Comparison of ENCODE assay signal across 16 cellular contexts in the genomic region with DNA sequence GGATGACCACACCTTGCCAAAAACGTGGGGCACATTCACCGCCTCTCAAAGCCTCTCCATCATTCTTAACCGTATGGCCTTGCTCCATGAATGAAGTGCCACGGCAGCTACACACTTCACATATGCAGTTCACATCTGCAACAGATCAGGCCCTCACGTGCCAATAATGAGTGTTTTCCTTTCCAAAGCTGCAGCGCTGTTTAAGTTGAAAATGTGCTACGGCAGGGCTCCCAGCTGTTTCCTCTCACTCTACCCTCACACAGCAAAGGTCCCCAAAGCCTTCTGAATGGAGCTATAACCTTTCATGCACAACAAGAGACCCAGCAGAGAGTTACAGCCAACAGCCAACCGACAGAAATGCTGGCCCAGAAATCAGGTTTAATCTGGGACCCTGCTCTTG.
DNase-seq lines count a peak whose midpoint lies in the region; ATAC-seq and TF ChIP-seq lines count a peak whose summit lies in the region.
"Had no signal": no experiment of that assay in that cellular context is flagged by ENCODE, and none has a peak within 500 bp of the region (broad histone marks: within the 10 kb centered on the region; RNA-seq: fewer than 3 reads in every experiment).

No MANE protein-coding gene starts in this region.

- WGBS in tibial nerve, 2 donors, result 43 to 62% methylated on average over 8 of the region's 8 CpGs

- DNase-seq in activated naive CD4-positive, alpha-beta T cell treated with anti-CD3 and anti-CD28 coated beads, Interleukin-2, amount 50 U/mL, for 72 hours (ENCODE audit: low spot score in 2 of 2), result no peak
- no peak for DNase-seq in activated naive CD4-positive, alpha-beta T cell treated with Interleukin-2 at 50 U/mL for 16 hours
- DNase-seq in effector memory CD8-positive, alpha-beta T cell, result no peak
- DNase-seq in tibial nerve (ENCODE audit: low spot score in 2 of 2), result no peak
- no peak for DNase-seq in NCI-H1105 (lab: John Stamatoyannopoulos, UW)
- no peak for DNase-seq in H4 (ENCODE audit: low spot score)
- DNase-seq: activated CD8-positive, alpha-beta T cell treated with anti-CD3 and anti-CD28 coated beads, Interleukin-2, amount 10 ng/mL, durations not matched to agents 7 days and 5 days; activated naive CD4-positive, alpha-beta T cell treated with anti-CD3 and anti-CD28 coated beads for 36 hours; heart right ventricle; kidney glomerular epithelial cell; sigmoid colon; SJCRH30 had no signal

- TF ChIP-seq CTCF in tibial nerve (IDR thresholded peaks at IDR 0.05), result no peak

- H3K36me3 Mint-ChIP-seq in activated naive CD4-positive, alpha-beta T cell treated with anti-CD3 and anti-CD28 coated beads, Interleukin-2, amount 50 U/mL, for 72 hours, result peaks cover 13 to 23% of the 10 kb centered on the region in 2 donors
- H3K36me3 Mint-ChIP-seq in effector memory CD8-positive, alpha-beta T cell (ENCODE audit: insufficient read depth), result peaks cover 21% of the 10 kb centered on the region

- peaks cover 4 to 85% (median 27%) of the 10 kb centered on the region in 4 donors for H3K4me1 ChIP-seq in tibial nerve
- H3K4me1 ChIP-seq: A549 had no signal

- H3K27ac Mint-ChIP-seq in activated naive CD4-positive, alpha-beta T cell treated with anti-CD3 and anti-CD28 coated beads, Interleukin-2, amount 50 U/mL, for 72 hours, result peak overlapping the region; percentile 38 to 44
- peak overlapping the region; percentile 71 to 92 for H3K27ac Mint-ChIP-seq in effector memory CD8-positive, alpha-beta T cell
- H3K27ac Mint-ChIP-seq: activated CD8-positive, alpha-beta T cell treated with anti-CD3 and anti-CD28 coated beads, Interleukin-2, amount 10 ng/mL, durations not matched to agents 7 days and 5 days had no signal

- no peak for ATAC-seq in activated naive CD4-positive, alpha-beta T cell treated with anti-CD3 and anti-CD28 coated beads, Interleukin-2, amount 50 U/mL, for 72 hours
- ATAC-seq in HG03378 (IDR thresholded peaks at IDR 0.05; ENCODE audit: unreplicated experiment) (peak; percentile 5), GM18517 (IDR thresholded peaks at IDR 0.05; ENCODE audit: unreplicated experiment) (no peak)
- no peak for ATAC-seq in effector memory CD8-positive, alpha-beta T cell (replicated peaks)
- ATAC-seq: A549; activated CD8-positive, alpha-beta T cell treated with anti-CD3 and anti-CD28 coated beads, Interleukin-2, amount 10 ng/mL, durations not matched to agents 7 days and 5 days; heart right ventricle had no signal

- TF ChIP-seq POLR2A in tibial nerve (IDR thresholded peaks at IDR 0.05), result no peak

- no peak for TF ChIP-seq EP300 in tibial nerve (IDR thresholded peaks at IDR 0.05)

- no peak overlapping the region for H3K4me3 Mint-ChIP-seq in effector memory CD8-positive, alpha-beta T cell
- H3K4me3 Mint-ChIP-seq: activated CD8-positive, alpha-beta T cell treated with anti-CD3 and anti-CD28 coated beads, Interleukin-2, amount 10 ng/mL, durations not matched to agents 7 days and 5 days; activated naive CD4-positive, alpha-beta T cell treated with anti-CD3 and anti-CD28 coated beads for 36 hours had no signal

- H3K9me3 ChIP-seq in tibial nerve, result no peaks in the 10 kb centered on the region
- H3K9me3 ChIP-seq: A549, heart right ventricle, sigmoid colon, SJCRH30 had no signal

- peaks cover 4 to 5% of the 10 kb centered on the region in 2 donors for H3K4me1 Mint-ChIP-seq in effector memory CD8-positive, alpha-beta T cell (ENCODE audit: low read depth in 2 of 2)

- H3K27me3 Mint-ChIP-seq in effector memory CD8-positive, alpha-beta T cell, result no peaks in the 10 kb centered on the region

- H3K36me3 ChIP-seq in tibial nerve, result peaks cover 0 to 11% (median 0%) of the 10 kb centered on the region in 3 donors
- H3K36me3 ChIP-seq: cardiac muscle cell, sigmoid colon had no signal

- no peaks in the 10 kb centered on the region for H3K27me3 ChIP-seq in tibial nerve
- H3K27me3 ChIP-seq: cardiac muscle cell, heart right ventricle, sigmoid colon, SJCRH30 had no signal

- no peaks in the 10 kb centered on the region for H3K9me3 Mint-ChIP-seq in activated naive CD4-positive, alpha-beta T cell treated with anti-CD3 and anti-CD28 coated beads, Interleukin-2, amount 50 U/mL, for 72 hours
- no peaks in the 10 kb centered on the region for H3K9me3 Mint-ChIP-seq in effector memory CD8-positive, alpha-beta T cell
- H3K9me3 Mint-ChIP-seq: activated naive CD4-positive, alpha-beta T cell treated with anti-CD3 and anti-CD28 coated beads for 36 hours had no signal

- peak overlapping the region in 3 of 4 donors; percentile 58 to 87 (median 78) for H3K27ac ChIP-seq in tibial nerve
- H3K27ac ChIP-seq: A549, cardiac muscle cell had no signal

- no peak overlapping the region for H3K4me3 ChIP-seq in tibial nerve
- H3K4me3 ChIP-seq: A549, cardiac muscle cell, heart right ventricle, sigmoid colon, SJCRH30 had no signal
